ENCODE assay signal across 8 cellular contexts in the genomic region with DNA sequence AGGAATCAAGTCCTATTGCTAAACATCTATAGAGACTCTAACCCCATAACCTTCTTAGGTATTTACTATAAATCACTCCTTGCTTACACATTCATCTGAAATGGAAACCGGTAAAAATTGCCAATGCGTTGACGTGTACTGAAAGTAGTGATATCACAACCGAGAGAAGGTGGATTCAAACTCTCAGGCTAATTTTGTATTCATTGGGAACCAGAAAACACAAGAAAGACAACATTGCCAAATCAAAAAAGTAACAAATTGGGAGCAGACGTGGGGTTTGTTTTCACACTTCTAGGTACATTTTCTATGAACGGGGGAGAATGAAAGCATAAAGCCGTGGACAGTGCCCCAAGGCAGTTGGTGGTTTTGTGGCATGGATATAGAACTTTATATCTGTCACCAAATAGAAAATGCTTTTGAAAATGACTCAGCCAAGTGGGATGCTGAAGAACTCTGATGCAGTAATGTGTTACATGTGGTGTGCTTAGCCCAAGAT.
DNase-seq lines count a peak whose midpoint lies in the region; ATAC-seq and TF ChIP-seq lines count a peak whose summit lies in the region.

No MANE protein-coding gene starts in this region.

- peaks cover 20% of the 10 kb centered on the region for H3K4me1 ChIP-seq in lower lobe of right lung

- peak; percentile 4 for DNase-seq in activated naive CD8-positive, alpha-beta T cell treated with anti-CD3 and anti-CD28 coated beads, Interleukin-2, amount 50 U/mL, for 24 hours
- DNase-seq in stimulated activated CD4-positive, alpha-beta T cell treated with anti-CD3 and anti-CD28 coated beads, Interleukin-2, amount 100 ng/mL, for 48 hours: peak; percentile 16 to 23
- no peak for DNase-seq in NCI-H1694 (lab: John Stamatoyannopoulos, UW)
- DNase-seq in lower lobe of right lung: no peak
- DNase-seq in posterior cingulate gyrus: no peak

- no peaks in the 10 kb centered on the region for H3K9me3 ChIP-seq in lower lobe of right lung

- no peak overlapping the region for H3K27ac ChIP-seq in lower lobe of right lung

- H3K36me3 Mint-ChIP-seq in activated naive CD8-positive, alpha-beta T cell treated with anti-CD3 and anti-CD28 coated beads, Interleukin-2, amount 50 U/mL, for 24 hours (ENCODE audit: low read depth): no peaks in the 10 kb centered on the region

- H3K4me3 ChIP-seq in lower lobe of right lung: no peak overlapping the region

- H3K27me3 ChIP-seq in lower lobe of right lung (ENCODE audit: low read depth): no peaks in the 10 kb centered on the region

- TF ChIP-seq CTCF in lower lobe of right lung (IDR thresholded peaks at IDR 0.05): no peak

- H3K27me3 Mint-ChIP-seq in activated naive CD8-positive, alpha-beta T cell treated with anti-CD3 and anti-CD28 coated beads, Interleukin-2, amount 50 U/mL, for 24 hours: peaks cover 6% of the 10 kb centered on the region

- H3K36me3 ChIP-seq in lower lobe of right lung: no peaks in the 10 kb centered on the region

- intact Hi-C loops in lower lobe of right lung (cut with DNase I): no loop called here
- intact Hi-C loops in posterior cingulate gyrus (cut with DNase I): no loop called here

- H3K9me3 Mint-ChIP-seq in activated naive CD8-positive, alpha-beta T cell treated with anti-CD3 and anti-CD28 coated beads, Interleukin-2, amount 50 U/mL, for 24 hours: no peaks in the 10 kb centered on the region

- peaks cover 25% of the 10 kb centered on the region for H3K4me1 Mint-ChIP-seq in activated naive CD8-positive, alpha-beta T cell treated with anti-CD3 and anti-CD28 coated beads, Interleukin-2, amount 50 U/mL, for 24 hours

- peak overlapping the region; percentile 65 for H3K27ac Mint-ChIP-seq in activated naive CD8-positive, alpha-beta T cell treated with anti-CD3 and anti-CD28 coated beads, Interleukin-2, amount 50 U/mL, for 24 hours

- peak overlapping the region; percentile 32 for H3K4me3 Mint-ChIP-seq in activated naive CD8-positive, alpha-beta T cell treated with anti-CD3 and anti-CD28 coated beads, Interleukin-2, amount 50 U/mL, for 24 hours

- ATAC-seq in GM18867 (IDR thresholded peaks at IDR 0.05; ENCODE audit: unreplicated experiment) (peak; percentile 75), HG03039 (IDR thresholded peaks at IDR 0.05; ENCODE audit: unreplicated experiment) (peak; percentile 71), HG02840 (IDR thresholded peaks at IDR 0.05; ENCODE audit: low FRiP score, unreplicated experiment) (no peak), lower lobe of right lung (no peak)
- peak; percentile 94 for ATAC-seq in activated naive CD8-positive, alpha-beta T cell treated with anti-CD3 and anti-CD28 coated beads, Interleukin-2, amount 50 U/mL, for 24 hours

Comparison
In these comparisons a context has a peak if more than half of its experiments do, and no peak if none do; other contexts are left out.
1. ATAC-seq: peak in GM18867 (single experiment), HG03039 (single experiment) and activated naive CD8-positive, alpha-beta T cell treated with anti-CD3 and anti-CD28 coated beads, Interleukin-2, amount 50 U/mL, for 24 hours (single experiment); none in HG02840 (single experiment) and lower lobe of right lung (0 of 2).
2. DNase-seq: peak in activated naive CD8-positive, alpha-beta T cell treated with anti-CD3 and anti-CD28 coated beads, Interleukin-2, amount 50 U/mL, for 24 hours (single experiment) and stimulated activated CD4-positive, alpha-beta T cell treated with anti-CD3 and anti-CD28 coated beads, Interleukin-2, amount 100 ng/mL, for 48 hours (2 of 2); none in NCI-H1694 (single experiment), lower lobe of right lung (single experiment) and posterior cingulate gyrus (0 of 10).